Comparison of ENCODE assay signal across 1 cellular context in the genomic region with DNA sequence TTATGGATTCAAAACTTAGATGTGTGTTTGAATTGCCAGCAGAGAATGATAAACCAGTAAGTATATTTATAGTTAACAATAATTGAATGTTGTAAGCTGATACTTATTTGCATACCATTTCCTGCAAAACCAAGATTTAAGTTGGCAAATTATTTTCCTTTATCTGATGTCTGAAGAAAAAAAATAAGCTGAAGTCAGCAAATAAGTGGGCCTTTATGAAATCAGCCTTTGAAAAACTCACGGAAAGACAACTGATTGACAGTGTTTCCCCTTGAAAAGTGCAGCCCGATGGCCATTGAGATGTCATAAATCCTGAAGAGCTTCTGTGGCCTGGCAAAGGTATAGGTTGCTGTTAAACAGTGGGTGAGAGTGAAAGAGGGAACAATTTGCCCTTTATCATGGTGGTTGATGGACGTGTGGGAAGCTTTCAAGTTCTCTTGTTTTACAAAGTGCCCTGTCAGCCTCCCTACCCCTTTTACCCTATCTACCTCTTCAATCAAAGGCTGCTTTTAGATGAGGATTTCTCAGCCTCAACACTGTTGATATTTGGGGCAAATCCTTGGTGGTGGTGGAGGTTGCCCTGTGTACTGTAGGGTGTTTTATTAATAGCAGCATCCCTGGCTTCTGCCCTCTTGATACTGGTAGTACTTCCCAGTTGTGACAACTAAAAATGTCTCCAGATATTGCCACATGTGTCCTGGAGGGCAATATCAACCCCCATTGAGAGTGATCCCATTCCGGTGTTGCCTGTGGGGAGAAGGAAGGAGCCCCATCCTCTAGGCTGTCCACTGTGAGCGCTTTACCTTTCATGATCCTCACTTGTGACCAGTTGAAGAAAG.
TF ChIP-seq lines count a peak whose summit lies in the region.

No MANE protein-coding gene starts in this region.

TF ChIP-seq in GM12878, 131 proteins besides CTCF, POLR2A, EP300 and RAD21:
- no peak for TF ChIP-seq BACH1 (IDR thresholded peaks at IDR 0.05; ENCODE audit: borderline replicate concordance)
- TF ChIP-seq CBX3 (IDR thresholded peaks at IDR 0.05; ENCODE audit: borderline replicate concordance, low read depth), result no peak
- TF ChIP-seq, protein P1, sequence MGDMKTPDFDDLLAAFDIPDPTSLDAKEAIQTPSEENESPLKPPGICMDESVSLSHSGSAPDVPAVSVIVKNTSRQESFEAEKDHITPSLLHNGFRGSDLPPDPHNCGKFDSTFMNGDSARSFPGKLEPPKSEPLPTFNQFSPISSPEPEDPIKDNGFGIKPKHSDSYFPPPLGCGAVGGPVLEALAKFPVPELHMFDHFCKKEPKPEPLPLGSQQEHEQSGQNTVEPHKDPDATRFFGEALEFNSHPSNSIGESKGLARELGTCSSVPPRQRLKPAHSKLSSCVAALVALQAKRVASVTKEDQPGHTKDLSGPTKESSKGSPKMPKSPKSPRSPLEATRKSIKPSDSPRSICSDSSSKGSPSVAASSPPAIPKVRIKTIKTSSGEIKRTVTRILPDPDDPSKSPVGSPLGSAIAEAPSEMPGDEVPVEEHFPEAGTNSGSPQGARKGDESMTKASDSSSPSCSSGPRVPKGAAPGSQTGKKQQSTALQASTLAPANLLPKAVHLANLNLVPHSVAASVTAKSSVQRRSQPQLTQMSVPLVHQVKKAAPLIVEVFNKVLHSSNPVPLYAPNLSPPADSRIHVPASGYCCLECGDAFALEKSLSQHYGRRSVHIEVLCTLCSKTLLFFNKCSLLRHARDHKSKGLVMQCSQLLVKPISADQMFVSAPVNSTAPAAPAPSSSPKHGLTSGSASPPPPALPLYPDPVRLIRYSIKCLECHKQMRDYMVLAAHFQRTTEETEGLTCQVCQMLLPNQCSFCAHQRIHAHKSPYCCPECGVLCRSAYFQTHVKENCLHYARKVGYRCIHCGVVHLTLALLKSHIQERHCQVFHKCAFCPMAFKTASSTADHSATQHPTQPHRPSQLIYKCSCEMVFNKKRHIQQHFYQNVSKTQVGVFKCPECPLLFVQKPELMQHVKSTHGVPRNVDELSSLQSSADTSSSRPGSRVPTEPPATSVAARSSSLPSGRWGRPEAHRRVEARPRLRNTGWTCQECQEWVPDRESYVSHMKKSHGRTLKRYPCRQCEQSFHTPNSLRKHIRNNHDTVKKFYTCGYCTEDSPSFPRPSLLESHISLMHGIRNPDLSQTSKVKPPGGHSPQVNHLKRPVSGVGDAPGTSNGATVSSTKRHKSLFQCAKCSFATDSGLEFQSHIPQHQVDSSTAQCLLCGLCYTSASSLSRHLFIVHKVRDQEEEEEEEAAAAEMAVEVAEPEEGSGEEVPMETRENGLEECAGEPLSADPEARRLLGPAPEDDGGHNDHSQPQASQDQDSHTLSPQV (IDR thresholded peaks at IDR 0.05), result no peak
- TF ChIP-seq MYB (IDR thresholded peaks at IDR 0.05; ENCODE audit: borderline replicate concordance, low read depth, low read length), result no peak
- TF ChIP-seq POU2F2 (IDR thresholded peaks at IDR 0.05; ENCODE audit: borderline replicate concordance, low read depth, low read length), result no peak
- TF ChIP-seq, protein P2, sequence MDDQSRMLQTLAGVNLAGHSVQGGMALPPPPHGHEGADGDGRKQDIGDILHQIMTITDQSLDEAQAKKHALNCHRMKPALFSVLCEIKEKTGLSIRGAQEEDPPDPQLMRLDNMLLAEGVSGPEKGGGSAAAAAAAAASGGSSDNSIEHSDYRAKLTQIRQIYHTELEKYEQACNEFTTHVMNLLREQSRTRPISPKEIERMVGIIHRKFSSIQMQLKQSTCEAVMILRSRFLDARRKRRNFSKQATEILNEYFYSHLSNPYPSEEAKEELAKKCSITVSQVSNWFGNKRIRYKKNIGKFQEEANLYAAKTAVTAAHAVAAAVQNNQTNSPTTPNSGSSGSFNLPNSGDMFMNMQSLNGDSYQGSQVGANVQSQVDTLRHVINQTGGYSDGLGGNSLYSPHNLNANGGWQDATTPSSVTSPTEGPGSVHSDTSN (IDR thresholded peaks at IDR 0.05; ENCODE audit: insufficient replicate concordance, low read depth, low read length), result no peak
